In the genomic region with DNA sequence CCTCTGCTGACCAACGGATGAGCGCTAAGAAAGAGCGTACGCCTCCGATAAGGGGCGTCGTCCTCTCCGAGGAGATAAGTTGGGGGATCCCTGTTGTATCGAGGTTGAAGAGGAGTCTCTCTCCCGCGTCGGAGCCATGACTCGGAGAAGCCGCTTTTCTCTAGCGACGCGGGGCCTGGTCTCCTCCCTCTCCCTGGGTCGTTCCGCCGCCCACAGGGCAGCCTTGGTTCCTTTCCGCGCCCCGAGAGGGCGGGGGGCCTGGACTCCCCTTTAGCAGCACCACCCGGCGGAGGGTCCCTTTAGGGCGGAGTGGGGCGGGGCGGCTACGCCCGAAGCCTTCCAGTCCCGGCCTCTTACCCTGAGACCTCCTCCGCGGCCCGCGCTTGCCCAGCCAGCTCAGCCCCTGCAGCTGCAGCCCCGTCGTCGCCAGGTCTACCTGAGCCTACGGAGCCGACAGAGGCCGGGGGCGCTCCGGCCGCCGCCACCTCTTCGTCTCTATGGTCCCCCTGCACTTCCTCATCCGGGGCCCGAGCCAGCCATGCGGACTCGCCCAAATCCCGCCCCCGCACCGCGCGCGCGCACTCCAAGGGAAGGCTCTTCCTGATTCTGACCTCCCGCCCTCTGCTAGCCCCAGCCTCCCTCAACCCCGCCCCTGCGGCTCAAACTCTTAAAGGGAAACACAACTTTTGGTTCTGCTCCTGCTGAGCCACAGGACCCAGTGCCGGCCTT, we compare ENCODE assay signal across 8 cellular contexts. TPM values are rescaled to one million over a fixed set of nuclear protein-coding genes. Genes with fewer than 3 reads are reported as not detected.
A peak's percentile ranks its signal among the peaks of the same experiment; 100 is the strongest.
DNase-seq lines count a peak whose midpoint lies in the region; TF ChIP-seq lines count a peak whose summit lies in the region.

A gene (minus strand): TSS at position 497 of the 729 bp plus-strand sequence. CDS start 11,272 bp downstream, outside the sequence.

- H3K4me1 Mint-ChIP-seq in neural crest cell, result peaks cover 58% of the 10 kb centered on the region

- no peaks in the 10 kb centered on the region for H3K9me3 Mint-ChIP-seq in neural crest cell

- WGBS in stomach, 5 donors, result 0 to 1% (median 0%) methylated on average over 41 to 62 of the region's 62 CpGs

- no peaks in the 10 kb centered on the region for H3K36me3 Mint-ChIP-seq in neural crest cell (ENCODE audit: low read depth)

- H3K27me3 ChIP-seq in SJSA1 (replicated peaks) (no peaks in the 10 kb centered on the region), stomach (no peaks in the 10 kb centered on the region)

- peaks cover 40% of the 10 kb centered on the region for H3K4me1 ChIP-seq in SJSA1 (replicated peaks)
- peaks cover 32 to 72% (median 56%) of the 10 kb centered on the region in 4 donors for H3K4me1 ChIP-seq in stomach

- intact Hi-C loops in stomach (cut with DNase I; ENCODE audit: low total_unique reads), result loop anchor here (10.0 kb wide), 1 partner anchor 85 kb away; a partner anchor contains a TSS

- TF ChIP-seq POLR2A in stomach (IDR thresholded peaks at IDR 0.05), result peak in 2 of 4 donors; percentile 21 to 69

- H3K27ac ChIP-seq in SJSA1, result peak within 1 kb of the TSS; percentile 64
- H3K27ac ChIP-seq in stomach, result peak within 1 kb of the TSS; percentile 89 to 97 (median 91)

- POLR2A ChIA-PET in HEK293T (lab: Yijun Ruan, JAX), result interaction anchor here (1.5 kb wide), 1 partner anchor 88 kb away, joined by 7 read pairs; a partner anchor contains a TSS

- peak; percentile 91 for DNase-seq in GF-D8 (lab: John Stamatoyannopoulos, UW)
- peak; percentile 95 for DNase-seq in HEK293T (ENCODE audit: extremely low spot score)
- peak; percentile 94 for DNase-seq in MV-4-11 (lab: John Stamatoyannopoulos, UW)
- DNase-seq in SJSA1 (ENCODE audit: low read depth in 1 of 2, low spot score in 2 of 2), result peak; percentile 96 to 97
- peak; percentile 97 to 99 (median 98) for DNase-seq in activated naive CD4-positive, alpha-beta T cell (lab: John Stamatoyannopoulos, UW)
- DNase-seq in foreskin fibroblast, result peak; percentile 92 to 98
- peak; percentile 100 for DNase-seq in neural crest cell (ENCODE audit: low read depth, low spot score)
- peak; percentile 99 for DNase-seq in stomach

- no peak for TF ChIP-seq EP300 in stomach (IDR thresholded peaks at IDR 0.05)

- CTCF ChIA-PET in HEK293T (lab: Yijun Ruan, JAX), result interaction anchor here (1.0 kb wide), 1 partner anchor 69 kb away, joined by 3 read pairs; no protein-coding TSS in a partner anchor

- H3K9me3 ChIP-seq in SJSA1 (replicated peaks) (no peaks in the 10 kb centered on the region), stomach (no peaks in the 10 kb centered on the region)

- no peak for TF ChIP-seq CTCF in foreskin fibroblast (IDR thresholded peaks at IDR 0.05; ENCODE audit: low read depth, low read length)
- TF ChIP-seq CTCF in neural crest cell (conservative IDR thresholded peaks at IDR 0.05), result no peak
- no peak for TF ChIP-seq CTCF in stomach (IDR thresholded peaks at IDR 0.05)

- H3K27me3 Mint-ChIP-seq in neural crest cell (ENCODE audit: low read depth), result no peaks in the 10 kb centered on the region

- H3K4me3 ChIP-seq in SJSA1, result peak within 1 kb of the TSS; percentile 94
- peak within 1 kb of the TSS; percentile 92 to 98 for H3K4me3 ChIP-seq in foreskin fibroblast (ENCODE audit: low read depth in 1 of 2, low read length in 2 of 2)
- H3K4me3 ChIP-seq in stomach, result peak within 1 kb of the TSS; percentile 78 to 98 (median 95)

- peak within 1 kb of the TSS; percentile 92 for H3K4me3 Mint-ChIP-seq in neural crest cell

- H3K36me3 ChIP-seq in SJSA1, result peaks cover 25% of the 10 kb centered on the region
- H3K36me3 ChIP-seq in stomach, result peaks cover 0 to 19% (median 5%) of the 10 kb centered on the region in 4 donors

- H3K27ac Mint-ChIP-seq in neural crest cell (ENCODE audit: unreplicated experiment), result peak within 1 kb of the TSS; percentile 91

TF ChIP-seq in HEK293T, 16 proteins besides CTCF, POLR2A, EP300 and RAD21:
- TF ChIP-seq L3MBTL2 (conservative IDR thresholded peaks at IDR 0.05) (peak; percentile 71), CTBP1 (IDR thresholded peaks at IDR 0.05; ENCODE audit: borderline replicate concordance) (no peak), ELF4 (IDR thresholded peaks at IDR 0.05) (peak; percentile 90)

RNA-seq across cellular contexts. Expression of the gene that starts here (rescaled TPM):
- 14.2 and 20.8 TPM in 2 replicates for total RNA-seq in SJSA1 (2014; rRNA removed; shearing (Covaris generic))
- total RNA-seq in neural crest cell (74.9 and 77.0 TPM in 2 replicates), stomach (100 to 1,000 TPM in 1 of 5 donors, 10 to 100 TPM in 4; 24.0 to 193 (median 29.9) TPM)
- 1 to 10 TPM; 4.0 to 5.5 (median 4.2) TPM for polyA plus RNA-seq in stomach

Comparison
In these comparisons a context has a peak if more than half of its experiments do, and no peak if none do; other contexts are left out.
1. Peak in every context shown above with its lines: DNase-seq, H3K4me3 ChIP-seq and H3K27ac ChIP-seq.